10 cellular contexts compared by ENCODE assay signal in the genomic region with DNA sequence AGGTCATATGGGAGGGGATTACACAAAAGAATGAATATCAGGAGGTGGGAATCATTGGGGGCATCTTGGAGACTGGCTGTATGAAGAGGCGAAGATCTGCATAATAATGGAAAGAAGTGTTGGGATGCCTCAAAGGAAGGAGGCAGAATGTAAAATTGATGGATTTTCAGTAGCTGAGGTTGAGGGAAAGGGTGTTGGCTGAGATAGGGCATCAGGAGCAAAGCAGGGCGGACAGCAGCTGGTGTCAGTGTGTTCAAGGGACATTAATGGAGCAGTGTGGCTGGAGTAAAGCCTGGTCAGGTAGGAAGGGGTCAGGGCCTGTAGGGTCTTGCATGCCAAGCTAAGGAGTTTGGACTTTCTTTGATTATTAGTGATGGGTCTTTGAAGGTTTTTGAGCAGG.
DNase-seq lines count a peak whose midpoint lies in the region; ATAC-seq and FAIRE-seq lines count a peak whose summit lies in the region.
"Had no signal": no experiment of that assay in that cellular context is flagged by ENCODE, and none has a peak within 500 bp of the region (broad histone marks: within the 10 kb centered on the region; RNA-seq: fewer than 3 reads in every experiment).

No MANE protein-coding gene starts in this region.

- no peak overlapping the region for H2BK120ac ChIP-seq in mesendoderm (ENCODE audit: low read depth, low read length)

- peaks cover 67% of the 10 kb centered on the region for H3K4me1 ChIP-seq in BLaER1
- peaks cover 14% of the 10 kb centered on the region for H3K4me1 ChIP-seq in mesendoderm (ENCODE audit: control insufficient read depth, low read depth, low read length)

- intact Hi-C loops in activated T-helper 1 cell treated with anti-CD3 and anti-CD28 coated beads, Interleukin-12 subunit alpha, Interleukin-12 subunit beta, Interleukin-2, Interleukin-4 antibody, amounts not matched to agents 30 ng/mL and 10 ng/mL and 1 ng/mL, durations not matched to agents 14 hours and 24 hours and 36 hours (cut with micrococcal nuclease): no loop called here

- H3K18ac ChIP-seq in mesendoderm (ENCODE audit: low read length): no peak overlapping the region

- H2BK5ac ChIP-seq in mesendoderm (ENCODE audit: low read length): peak overlapping the region; percentile 40

- DNase-seq in GM19239 (ENCODE audit: insufficient read length, low spot score) (no peak), mesendoderm (no peak), substantia nigra (lab: John Stamatoyannopoulos, UW) (no peak)
- DNase-seq in activated T-helper 1 cell treated with anti-CD3 and anti-CD28 coated beads, Interleukin-12 subunit alpha, Interleukin-12 subunit beta, Interleukin-2, Interleukin-4 antibody, amounts not matched to agents 30 ng/mL and 10 ng/mL and 1 ng/mL, durations not matched to agents 14 hours and 24 hours and 36 hours (ENCODE audit: low spot score): no peak
- DNase-seq: BE2C; stimulated activated CD8-positive, alpha-beta memory T cell treated with anti-CD3 and anti-CD28 coated beads, Interleukin-4, amount 100 ng/mL, for 48 hours had no signal

- H3K56ac ChIP-seq in mesendoderm (ENCODE audit: low read length): peak overlapping the region; percentile 22

- no peak overlapping the region for H3K4me3 ChIP-seq in BLaER1
- H3K4me3 ChIP-seq in mesendoderm (ENCODE audit: low read length): no peak overlapping the region

- H2AK5ac ChIP-seq in mesendoderm (ENCODE audit: low read length): peak overlapping the region; percentile 4

- no peak overlapping the region for H3K23ac ChIP-seq in mesendoderm (ENCODE audit: low read length)

- no peaks in the 10 kb centered on the region for H4K20me1 ChIP-seq in BLaER1

- H3K9me3 ChIP-seq in BLaER1: peaks cover 11% of the 10 kb centered on the region
- H3K9me3 ChIP-seq: BE2C had no signal

- H3K79me2 ChIP-seq in mesendoderm (ENCODE audit: control insufficient read depth, insufficient read depth, low read length): no peaks in the 10 kb centered on the region

- peak overlapping the region; percentile 25 for H3K27ac Mint-ChIP-seq in activated T-helper 1 cell treated with anti-CD3 and anti-CD28 coated beads, Interleukin-12 subunit alpha, Interleukin-12 subunit beta, Interleukin-2, Interleukin-4 antibody, amounts not matched to agents 30 ng/mL and 10 ng/mL and 1 ng/mL, durations not matched to agents 14 hours and 24 hours and 36 hours

- FAIRE-seq in GM19239 (lab: Jason Lieb, UNC): peak; percentile 26

- H3K27me3 ChIP-seq in BLaER1 (no peaks in the 10 kb centered on the region), mesendoderm (ENCODE audit: insufficient read depth, low read length, poor library complexity) (no peaks in the 10 kb centered on the region)
- H3K27me3 ChIP-seq: BE2C had no signal

- no peaks in the 10 kb centered on the region for H3K27me3 Mint-ChIP-seq in activated T-helper 1 cell treated with anti-CD3 and anti-CD28 coated beads, Interleukin-12 subunit alpha, Interleukin-12 subunit beta, Interleukin-2, Interleukin-4 antibody, amounts not matched to agents 30 ng/mL and 10 ng/mL and 1 ng/mL, durations not matched to agents 14 hours and 24 hours and 36 hours (ENCODE audit: insufficient read depth)

- peaks cover 25% of the 10 kb centered on the region for H3K36me3 Mint-ChIP-seq in activated T-helper 1 cell treated with anti-CD3 and anti-CD28 coated beads, Interleukin-12 subunit alpha, Interleukin-12 subunit beta, Interleukin-2, Interleukin-4 antibody, amounts not matched to agents 30 ng/mL and 10 ng/mL and 1 ng/mL, durations not matched to agents 14 hours and 24 hours and 36 hours (ENCODE audit: low read depth)

- no peak overlapping the region for H4K5ac ChIP-seq in mesendoderm (ENCODE audit: low read length)

- H3K79me1 ChIP-seq in mesendoderm (ENCODE audit: low read length): peaks cover 5% of the 10 kb centered on the region

- peaks cover 76% of the 10 kb centered on the region for H3K4me1 Mint-ChIP-seq in activated T-helper 1 cell treated with anti-CD3 and anti-CD28 coated beads, Interleukin-12 subunit alpha, Interleukin-12 subunit beta, Interleukin-2, Interleukin-4 antibody, amounts not matched to agents 30 ng/mL and 10 ng/mL and 1 ng/mL, durations not matched to agents 14 hours and 24 hours and 36 hours (ENCODE audit: low read depth)

- H4K8ac ChIP-seq in mesendoderm (ENCODE audit: low read depth, low read length): no peak overlapping the region

- H3K36me3 ChIP-seq in BLaER1 (0 out of 2 replicates have a peak, but pooled peaks cover 17% of the 10 kb centered on the region), mesendoderm (ENCODE audit: control insufficient read depth, insufficient read depth, low read length) (no peaks in the 10 kb centered on the region)
- H3K36me3 ChIP-seq: BE2C had no signal

- H3K4ac ChIP-seq in mesendoderm (ENCODE audit: low read depth, low read length): no peak overlapping the region

- H3K9ac ChIP-seq in BLaER1 (no peak overlapping the region), mesendoderm (ENCODE audit: low read length) (no peak overlapping the region)

- H3K27ac ChIP-seq in BLaER1 (peak overlapping the region; percentile 78), mesendoderm (ENCODE audit: low read depth, low read length) (no peak overlapping the region), substantia nigra (ENCODE audit: low read depth, low read length, poor library complexity, severe bottlenecking) (no peak overlapping the region)

- H3K9me3 Mint-ChIP-seq in activated T-helper 1 cell treated with anti-CD3 and anti-CD28 coated beads, Interleukin-12 subunit alpha, Interleukin-12 subunit beta, Interleukin-2, Interleukin-4 antibody, amounts not matched to agents 30 ng/mL and 10 ng/mL and 1 ng/mL, durations not matched to agents 14 hours and 24 hours and 36 hours: peaks cover 13% of the 10 kb centered on the region

- H3K4me2 ChIP-seq in BLaER1: peak overlapping the region; percentile 64
- no peak overlapping the region for H3K4me2 ChIP-seq in mesendoderm (ENCODE audit: low read length)

- peak overlapping the region; percentile 1 for H3K4me3 Mint-ChIP-seq in activated T-helper 1 cell treated with anti-CD3 and anti-CD28 coated beads, Interleukin-12 subunit alpha, Interleukin-12 subunit beta, Interleukin-2, Interleukin-4 antibody, amounts not matched to agents 30 ng/mL and 10 ng/mL and 1 ng/mL, durations not matched to agents 14 hours and 24 hours and 36 hours

- no peak overlapping the region for H2BK15ac ChIP-seq in mesendoderm (replicated peaks; ENCODE audit: low read depth)

- no CpG with 5 or more reads among the region's 2 CpGs for WGBS in mesendoderm (ENCODE audit: extremely low coverage, insufficient coverage, low lambda C conversion rate)

- ATAC-seq in HG03045 (IDR thresholded peaks at IDR 0.05; ENCODE audit: unreplicated experiment) (no peak), GM19023 (IDR thresholded peaks at IDR 0.05; ENCODE audit: unreplicated experiment) (no peak), GM18870 (IDR thresholded peaks at IDR 0.05; ENCODE audit: unreplicated experiment) (no peak)
